In the genomic region with DNA sequence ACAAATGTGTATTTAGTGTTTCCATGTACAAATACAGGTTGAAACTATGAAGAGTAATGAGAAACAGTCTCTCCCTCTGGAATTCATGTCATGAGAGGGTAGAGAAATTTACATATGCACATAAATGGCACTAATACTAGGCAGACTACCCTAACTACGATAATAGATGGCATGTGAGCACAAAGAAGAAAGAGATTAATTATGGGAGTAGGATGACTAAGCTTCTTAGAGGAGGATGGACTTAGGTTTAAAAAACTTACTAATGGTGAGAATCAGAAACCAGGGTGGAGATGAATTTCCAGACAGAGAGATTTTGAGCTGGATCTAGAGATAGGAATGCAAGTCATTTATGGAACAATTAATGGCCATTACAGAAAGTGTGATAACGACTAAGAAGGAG, we compare ENCODE assay signal across 18 cellular contexts.
"Had no signal": no experiment of that assay in that cellular context is flagged by ENCODE, and none has a peak within 500 bp of the region (broad histone marks: within the 10 kb centered on the region; RNA-seq: fewer than 3 reads in every experiment).

No MANE protein-coding gene starts in this region.

- ATAC-seq: esophagus mucosa, heart right ventricle, left lobe of liver, natural killer cell, right cardiac atrium had no signal

- DNase-seq: cortex of kidney; effector memory CD4-positive, alpha-beta T cell; heart right ventricle; hypothalamus; islet precursor cell; mammary epithelial cell; natural killer cell; ovary; right cardiac atrium; small intestine; stimulated activated CD4-positive, alpha-beta T cell treated with anti-CD3 and anti-CD28 coated beads, Interleukin-12 subunit alpha, Interleukin-12 subunit beta, amount 100 ng/mL, for 4 hours; stimulated activated naive CD4-positive, alpha-beta T cell; stomach; substantia nigra; transverse colon had no signal

- H3K9me3 ChIP-seq: heart right ventricle, ovary, stomach, thoracic aorta, transverse colon had no signal

- H3K27me3 ChIP-seq: heart right ventricle, ovary, stomach, transverse colon had no signal

- H3K4me3 ChIP-seq: heart right ventricle, ovary, stomach, thoracic aorta, transverse colon had no signal

- H3K27ac ChIP-seq: heart right ventricle, ovary, stomach, thoracic aorta, transverse colon had no signal

- H3K36me3 ChIP-seq: heart right ventricle, ovary, stomach, thoracic aorta, transverse colon had no signal

- H3K4me1 ChIP-seq: stomach, transverse colon had no signal
